8 cellular contexts compared by ENCODE assay signal in the genomic region with DNA sequence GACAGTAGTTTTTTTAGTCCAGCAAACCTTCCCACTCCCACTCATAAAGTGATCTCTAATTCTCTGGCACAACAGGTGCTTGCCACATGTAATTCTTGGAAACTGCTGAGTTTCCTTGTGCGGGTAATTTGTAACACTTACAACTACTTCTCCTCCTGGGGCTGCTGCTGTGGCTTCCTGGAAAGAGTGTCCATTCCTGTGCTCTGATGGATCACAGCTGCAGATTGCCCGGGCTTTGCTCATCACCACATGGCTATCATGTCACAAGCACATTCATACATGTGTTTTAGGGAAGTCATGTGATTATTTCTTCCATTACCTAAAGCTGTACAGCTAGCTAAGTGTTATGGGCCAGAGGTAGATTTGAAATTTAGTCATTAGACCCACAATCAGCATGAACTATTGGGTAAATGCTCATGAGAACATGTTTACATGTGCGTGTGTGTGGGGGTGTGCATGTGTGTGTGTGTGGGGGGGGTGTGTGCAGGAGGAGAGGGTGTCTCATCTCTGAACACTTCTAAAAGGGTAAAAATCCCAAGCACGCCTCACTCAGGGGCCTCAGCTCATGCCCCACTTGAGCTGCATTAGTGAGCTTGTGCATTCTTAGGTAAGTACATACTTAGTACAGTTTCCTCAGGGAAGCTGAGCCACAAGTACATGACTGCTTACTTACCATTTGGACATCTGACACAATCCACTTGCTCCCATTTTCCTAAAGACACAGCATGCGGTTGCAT.
DNase-seq lines count a peak whose midpoint lies in the region; ATAC-seq and TF ChIP-seq lines count a peak whose summit lies in the region.

No MANE protein-coding gene starts in this region.

- intact Hi-C loops in left colon (cut with DNase I, micrococcal nuclease) = no loop called here

- H3K27me3 ChIP-seq in adipocyte (replicated peaks; ENCODE audit: control insufficient read depth, insufficient read depth, low read length) = no peaks in the 10 kb centered on the region

- no peaks in the 10 kb centered on the region for H3K9me3 ChIP-seq in adipocyte (ENCODE audit: control insufficient read depth, low read length)

- peaks cover 41% of the 10 kb centered on the region for H3K4me1 ChIP-seq in adipocyte (ENCODE audit: control insufficient read depth, insufficient read depth, low read length)

- H3K4me3 ChIP-seq in AG10803 (ENCODE audit: low read length) = no peak overlapping the region
- H3K4me3 ChIP-seq in adipocyte (ENCODE audit: low read length) = peak overlapping the region; percentile 13

- peak; percentile 24 for ATAC-seq in GM21723 (IDR thresholded peaks at IDR 0.05; ENCODE audit: unreplicated experiment)
- peak; percentile 57 for ATAC-seq in left colon

- in situ Hi-C loops in GM13977 (cut with MboI; ENCODE audit: low pct_unique_long_range_greater_than_20kb, low sequenced_read_pairs, unreplicated experiment) = no loop called here

- peak; percentile 98 for DNase-seq in AG10803 (ENCODE audit: low read depth)
- peak; percentile 54 for DNase-seq in adipocyte (ENCODE audit: low read depth)
- peak; percentile 42 to 59 for DNase-seq in left colon
- DNase-seq in GM13977 (ENCODE audit: low spot score) = no peak
- no peak for DNase-seq in iPS-NIHi7 (ENCODE audit: extremely low spot score)
- no peak for DNase-seq in 8988T
- DNase-seq in stimulated activated naive CD4-positive, alpha-beta T cell treated with Interleukin-2 at 50 U/mL for 16 hours (lab: John Stamatoyannopoulos, UW) = no peak

- H3K9ac ChIP-seq in adipocyte (ENCODE audit: low read length) = no peak overlapping the region

- TF ChIP-seq CTCF in AG10803 (conservative IDR thresholded peaks at IDR 0.05; ENCODE audit: low read length) (no peak), GM13977 (IDR thresholded peaks at IDR 0.05; ENCODE audit: extremely low read depth, insufficient read depth, missing control alignments) (no peak)

- H3K36me3 ChIP-seq in adipocyte (ENCODE audit: control insufficient read depth, insufficient read depth, low read length, severe bottlenecking) = no peaks in the 10 kb centered on the region

Comparison
In these comparisons a context has a peak if more than half of its experiments do, and no peak if none do; other contexts are left out.
1. DNase-seq: peak in AG10803 (single experiment), adipocyte (single experiment) and left colon (2 of 2); none in GM13977 (single experiment), iPS-NIHi7 (single experiment), 8988T (single experiment) and stimulated activated naive CD4-positive, alpha-beta T cell treated with Interleukin-2 at 50 U/mL for 16 hours (single experiment).